ENCODE assay signal across 1 cellular context in the genomic region with DNA sequence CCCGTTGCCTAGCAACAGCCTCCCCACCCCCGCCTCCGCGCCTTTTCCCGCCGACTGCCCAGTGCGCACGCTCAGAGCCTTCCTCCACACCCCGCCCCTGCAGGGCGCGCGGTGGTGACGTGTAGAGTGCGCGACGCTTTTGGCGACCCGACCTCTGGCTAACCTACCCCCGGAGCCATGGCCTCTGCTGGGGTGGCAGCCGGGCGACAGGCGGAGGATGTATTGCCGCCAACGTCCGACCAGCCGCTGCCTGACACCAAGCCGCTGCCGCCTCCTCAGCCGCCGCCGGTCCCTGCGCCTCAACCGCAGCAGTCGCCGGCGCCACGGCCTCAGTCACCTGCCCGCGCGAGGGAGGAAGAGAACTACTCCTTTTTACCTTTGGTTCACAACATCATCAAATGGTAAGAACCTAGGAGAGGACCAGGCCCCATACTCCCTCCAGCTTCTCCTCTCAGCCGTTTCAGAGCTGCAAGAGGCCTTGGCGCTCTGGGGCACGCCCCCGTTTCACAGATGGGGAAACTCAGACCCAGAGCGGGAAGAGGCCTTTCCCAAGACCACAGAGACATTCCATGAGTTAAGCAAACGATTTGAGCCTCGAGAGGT.
TF ChIP-seq lines count a peak whose summit lies in the region.

A gene with protein sequence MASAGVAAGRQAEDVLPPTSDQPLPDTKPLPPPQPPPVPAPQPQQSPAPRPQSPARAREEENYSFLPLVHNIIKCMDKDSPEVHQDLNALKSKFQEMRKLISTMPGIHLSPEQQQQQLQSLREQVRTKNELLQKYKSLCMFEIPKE (plus strand): TSS at position 136 of the 603 bp plus-strand sequence. CDS start 42 bp downstream, at position 178.

TF ChIP-seq in WTC11, 78 proteins besides CTCF, POLR2A, EP300 and RAD21 (continued from another document and continues in another):
- TF ChIP-seq, protein P1, sequence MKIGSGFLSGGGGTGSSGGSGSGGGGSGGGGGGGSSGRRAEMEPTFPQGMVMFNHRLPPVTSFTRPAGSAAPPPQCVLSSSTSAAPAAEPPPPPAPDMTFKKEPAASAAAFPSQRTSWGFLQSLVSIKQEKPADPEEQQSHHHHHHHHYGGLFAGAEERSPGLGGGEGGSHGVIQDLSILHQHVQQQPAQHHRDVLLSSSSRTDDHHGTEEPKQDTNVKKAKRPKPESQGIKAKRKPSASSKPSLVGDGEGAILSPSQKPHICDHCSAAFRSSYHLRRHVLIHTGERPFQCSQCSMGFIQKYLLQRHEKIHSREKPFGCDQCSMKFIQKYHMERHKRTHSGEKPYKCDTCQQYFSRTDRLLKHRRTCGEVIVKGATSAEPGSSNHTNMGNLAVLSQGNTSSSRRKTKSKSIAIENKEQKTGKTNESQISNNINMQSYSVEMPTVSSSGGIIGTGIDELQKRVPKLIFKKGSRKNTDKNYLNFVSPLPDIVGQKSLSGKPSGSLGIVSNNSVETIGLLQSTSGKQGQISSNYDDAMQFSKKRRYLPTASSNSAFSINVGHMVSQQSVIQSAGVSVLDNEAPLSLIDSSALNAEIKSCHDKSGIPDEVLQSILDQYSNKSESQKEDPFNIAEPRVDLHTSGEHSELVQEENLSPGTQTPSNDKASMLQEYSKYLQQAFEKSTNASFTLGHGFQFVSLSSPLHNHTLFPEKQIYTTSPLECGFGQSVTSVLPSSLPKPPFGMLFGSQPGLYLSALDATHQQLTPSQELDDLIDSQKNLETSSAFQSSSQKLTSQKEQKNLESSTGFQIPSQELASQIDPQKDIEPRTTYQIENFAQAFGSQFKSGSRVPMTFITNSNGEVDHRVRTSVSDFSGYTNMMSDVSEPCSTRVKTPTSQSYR (CRISPR knock-in tag; IDR thresholded peaks at IDR 0.05): 0 out of 2 replicates have a peak, but pooled peaks have one; percentile 11
- TF ChIP-seq SMAD3 (CRISPR knock-in tag; IDR thresholded peaks at IDR 0.05; ENCODE audit: borderline replicate concordance): peak; percentile 45; the same call in 1 of the 2 replicates
- TF ChIP-seq, protein P2, sequence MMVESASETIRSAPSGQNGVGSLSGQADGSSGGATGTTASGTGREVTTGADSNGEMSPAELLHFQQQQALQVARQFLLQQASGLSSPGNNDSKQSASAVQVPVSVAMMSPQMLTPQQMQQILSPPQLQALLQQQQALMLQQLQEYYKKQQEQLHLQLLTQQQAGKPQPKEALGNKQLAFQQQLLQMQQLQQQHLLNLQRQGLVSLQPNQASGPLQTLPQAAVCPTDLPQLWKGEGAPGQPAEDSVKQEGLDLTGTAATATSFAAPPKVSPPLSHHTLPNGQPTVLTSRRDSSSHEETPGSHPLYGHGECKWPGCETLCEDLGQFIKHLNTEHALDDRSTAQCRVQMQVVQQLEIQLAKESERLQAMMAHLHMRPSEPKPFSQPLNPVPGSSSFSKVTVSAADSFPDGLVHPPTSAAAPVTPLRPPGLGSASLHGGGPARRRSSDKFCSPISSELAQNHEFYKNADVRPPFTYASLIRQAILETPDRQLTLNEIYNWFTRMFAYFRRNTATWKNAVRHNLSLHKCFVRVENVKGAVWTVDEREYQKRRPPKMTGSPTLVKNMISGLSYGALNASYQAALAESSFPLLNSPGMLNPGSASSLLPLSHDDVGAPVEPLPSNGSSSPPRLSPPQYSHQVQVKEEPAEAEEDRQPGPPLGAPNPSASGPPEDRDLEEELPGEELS (CRISPR knock-in tag; IDR thresholded peaks at IDR 0.05): peak; percentile 34; the same call in 1 of the 2 replicates
- TF ChIP-seq, protein P3, sequence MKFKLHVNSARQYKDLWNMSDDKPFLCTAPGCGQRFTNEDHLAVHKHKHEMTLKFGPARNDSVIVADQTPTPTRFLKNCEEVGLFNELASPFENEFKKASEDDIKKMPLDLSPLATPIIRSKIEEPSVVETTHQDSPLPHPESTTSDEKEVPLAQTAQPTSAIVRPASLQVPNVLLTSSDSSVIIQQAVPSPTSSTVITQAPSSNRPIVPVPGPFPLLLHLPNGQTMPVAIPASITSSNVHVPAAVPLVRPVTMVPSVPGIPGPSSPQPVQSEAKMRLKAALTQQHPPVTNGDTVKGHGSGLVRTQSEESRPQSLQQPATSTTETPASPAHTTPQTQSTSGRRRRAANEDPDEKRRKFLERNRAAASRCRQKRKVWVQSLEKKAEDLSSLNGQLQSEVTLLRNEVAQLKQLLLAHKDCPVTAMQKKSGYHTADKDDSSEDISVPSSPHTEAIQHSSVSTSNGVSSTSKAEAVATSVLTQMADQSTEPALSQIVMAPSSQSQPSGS (CRISPR knock-in tag; IDR thresholded peaks at IDR 0.05; ENCODE audit: borderline replicate concordance, low read depth): no peak
- TF ChIP-seq, protein P4, sequence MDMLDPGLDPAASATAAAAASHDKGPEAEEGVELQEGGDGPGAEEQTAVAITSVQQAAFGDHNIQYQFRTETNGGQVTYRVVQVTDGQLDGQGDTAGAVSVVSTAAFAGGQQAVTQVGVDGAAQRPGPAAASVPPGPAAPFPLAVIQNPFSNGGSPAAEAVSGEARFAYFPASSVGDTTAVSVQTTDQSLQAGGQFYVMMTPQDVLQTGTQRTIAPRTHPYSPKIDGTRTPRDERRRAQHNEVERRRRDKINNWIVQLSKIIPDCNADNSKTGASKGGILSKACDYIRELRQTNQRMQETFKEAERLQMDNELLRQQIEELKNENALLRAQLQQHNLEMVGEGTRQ (CRISPR knock-in tag; IDR thresholded peaks at IDR 0.05): no peak
- TF ChIP-seq ZNF263 (CRISPR knock-in tag; IDR thresholded peaks at IDR 0.05; ENCODE audit: low read depth): no peak
- TF ChIP-seq ESRRA (CRISPR knock-in tag; IDR thresholded peaks at IDR 0.05; ENCODE audit: borderline replicate concordance): peak; percentile 96
- peak; percentile 70; the same call in 1 of the 2 replicates for TF ChIP-seq KAT7 (CRISPR knock-in tag; IDR thresholded peaks at IDR 0.05; ENCODE audit: borderline replicate concordance)
- peak; percentile 82; the same call in 1 of the 2 replicates for TF ChIP-seq NFE2L1 (CRISPR knock-in tag; IDR thresholded peaks at IDR 0.05)
- TF ChIP-seq, protein P5, sequence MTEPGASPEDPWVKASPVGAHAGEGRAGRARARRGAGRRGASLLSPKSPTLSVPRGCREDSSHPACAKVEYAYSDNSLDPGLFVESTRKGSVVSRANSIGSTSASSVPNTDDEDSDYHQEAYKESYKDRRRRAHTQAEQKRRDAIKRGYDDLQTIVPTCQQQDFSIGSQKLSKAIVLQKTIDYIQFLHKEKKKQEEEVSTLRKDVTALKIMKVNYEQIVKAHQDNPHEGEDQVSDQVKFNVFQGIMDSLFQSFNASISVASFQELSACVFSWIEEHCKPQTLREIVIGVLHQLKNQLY (CRISPR knock-in tag; IDR thresholded peaks at IDR 0.05): no peak
- TF ChIP-seq, protein P6, sequence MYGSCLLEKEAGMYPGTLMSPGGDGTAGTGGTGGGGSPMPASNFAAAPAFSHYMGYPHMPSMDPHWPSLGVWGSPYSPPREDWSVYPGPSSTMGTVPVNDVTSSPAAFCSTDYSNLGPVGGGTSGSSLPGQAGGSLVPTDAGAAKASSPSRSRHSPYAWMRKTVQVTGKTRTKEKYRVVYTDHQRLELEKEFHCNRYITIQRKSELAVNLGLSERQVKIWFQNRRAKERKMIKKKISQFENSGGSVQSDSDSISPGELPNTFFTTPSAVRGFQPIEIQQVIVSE (CRISPR knock-in tag; IDR thresholded peaks at IDR 0.05; ENCODE audit: borderline replicate concordance): no peak
- TF ChIP-seq MYBL2 (CRISPR knock-in tag; IDR thresholded peaks at IDR 0.05): peak; percentile 77
- peak; percentile 73; the same call in 1 of the 2 replicates for TF ChIP-seq FOXK1 (CRISPR knock-in tag; IDR thresholded peaks at IDR 0.05)
- TF ChIP-seq SP1 (CRISPR knock-in tag; conservative IDR thresholded peaks at IDR 0.05): peak; percentile 95
- TF ChIP-seq, protein P7, sequence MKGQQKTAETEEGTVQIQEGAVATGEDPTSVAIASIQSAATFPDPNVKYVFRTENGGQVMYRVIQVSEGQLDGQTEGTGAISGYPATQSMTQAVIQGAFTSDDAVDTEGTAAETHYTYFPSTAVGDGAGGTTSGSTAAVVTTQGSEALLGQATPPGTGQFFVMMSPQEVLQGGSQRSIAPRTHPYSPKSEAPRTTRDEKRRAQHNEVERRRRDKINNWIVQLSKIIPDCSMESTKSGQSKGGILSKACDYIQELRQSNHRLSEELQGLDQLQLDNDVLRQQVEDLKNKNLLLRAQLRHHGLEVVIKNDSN (CRISPR knock-in tag; IDR thresholded peaks at IDR 0.05): no peak; the same call in 1 of the 2 replicates
- TF ChIP-seq CREB1 (CRISPR knock-in tag; IDR thresholded peaks at IDR 0.05): peak; percentile 93
- TF ChIP-seq, protein P8, sequence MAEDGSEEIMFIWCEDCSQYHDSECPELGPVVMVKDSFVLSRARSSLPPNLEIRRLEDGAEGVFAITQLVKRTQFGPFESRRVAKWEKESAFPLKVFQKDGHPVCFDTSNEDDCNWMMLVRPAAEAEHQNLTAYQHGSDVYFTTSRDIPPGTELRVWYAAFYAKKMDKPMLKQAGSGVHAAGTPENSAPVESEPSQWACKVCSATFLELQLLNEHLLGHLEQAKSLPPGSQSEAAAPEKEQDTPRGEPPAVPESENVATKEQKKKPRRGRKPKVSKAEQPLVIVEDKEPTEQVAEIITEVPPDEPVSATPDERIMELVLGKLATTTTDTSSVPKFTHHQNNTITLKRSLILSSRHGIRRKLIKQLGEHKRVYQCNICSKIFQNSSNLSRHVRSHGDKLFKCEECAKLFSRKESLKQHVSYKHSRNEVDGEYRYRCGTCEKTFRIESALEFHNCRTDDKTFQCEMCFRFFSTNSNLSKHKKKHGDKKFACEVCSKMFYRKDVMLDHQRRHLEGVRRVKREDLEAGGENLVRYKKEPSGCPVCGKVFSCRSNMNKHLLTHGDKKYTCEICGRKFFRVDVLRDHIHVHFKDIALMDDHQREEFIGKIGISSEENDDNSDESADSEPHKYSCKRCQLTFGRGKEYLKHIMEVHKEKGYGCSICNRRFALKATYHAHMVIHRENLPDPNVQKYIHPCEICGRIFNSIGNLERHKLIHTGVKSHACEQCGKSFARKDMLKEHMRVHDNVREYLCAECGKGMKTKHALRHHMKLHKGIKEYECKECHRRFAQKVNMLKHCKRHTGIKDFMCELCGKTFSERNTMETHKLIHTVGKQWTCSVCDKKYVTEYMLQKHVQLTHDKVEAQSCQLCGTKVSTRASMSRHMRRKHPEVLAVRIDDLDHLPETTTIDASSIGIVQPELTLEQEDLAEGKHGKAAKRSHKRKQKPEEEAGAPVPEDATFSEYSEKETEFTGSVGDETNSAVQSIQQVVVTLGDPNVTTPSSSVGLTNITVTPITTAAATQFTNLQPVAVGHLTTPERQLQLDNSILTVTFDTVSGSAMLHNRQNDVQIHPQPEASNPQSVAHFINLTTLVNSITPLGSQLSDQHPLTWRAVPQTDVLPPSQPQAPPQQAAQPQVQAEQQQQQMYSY (CRISPR knock-in tag; IDR thresholded peaks at IDR 0.05): 0 out of 2 replicates have a peak, but pooled peaks have one; percentile 21
- no peak for TF ChIP-seq NFYB (CRISPR knock-in tag; conservative IDR thresholded peaks at IDR 0.05; ENCODE audit: low read depth)
- TF ChIP-seq, protein P9, sequence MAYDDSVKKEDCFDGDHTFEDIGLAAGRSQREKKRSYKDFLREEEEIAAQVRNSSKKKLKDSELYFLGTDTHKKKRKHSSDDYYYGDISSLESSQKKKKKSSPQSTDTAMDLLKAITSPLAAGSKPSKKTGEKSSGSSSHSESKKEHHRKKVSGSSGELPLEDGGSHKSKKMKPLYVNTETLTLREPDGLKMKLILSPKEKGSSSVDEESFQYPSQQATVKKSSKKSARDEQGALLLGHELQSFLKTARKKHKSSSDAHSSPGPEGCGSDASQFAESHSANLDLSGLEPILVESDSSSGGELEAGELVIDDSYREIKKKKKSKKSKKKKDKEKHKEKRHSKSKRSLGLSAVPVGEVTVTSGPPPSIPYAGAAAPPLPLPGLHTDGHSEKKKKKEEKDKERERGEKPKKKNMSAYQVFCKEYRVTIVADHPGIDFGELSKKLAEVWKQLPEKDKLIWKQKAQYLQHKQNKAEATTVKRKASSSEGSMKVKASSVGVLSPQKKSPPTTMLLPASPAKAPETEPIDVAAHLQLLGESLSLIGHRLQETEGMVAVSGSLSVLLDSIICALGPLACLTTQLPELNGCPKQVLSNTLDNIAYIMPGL (CRISPR knock-in tag; IDR thresholded peaks at IDR 0.05): peak; percentile 59; the same call in 1 of the 2 replicates
- TF ChIP-seq ZNF232 (CRISPR knock-in tag; IDR thresholded peaks at IDR 0.05): no peak
- TF ChIP-seq, protein P10, sequence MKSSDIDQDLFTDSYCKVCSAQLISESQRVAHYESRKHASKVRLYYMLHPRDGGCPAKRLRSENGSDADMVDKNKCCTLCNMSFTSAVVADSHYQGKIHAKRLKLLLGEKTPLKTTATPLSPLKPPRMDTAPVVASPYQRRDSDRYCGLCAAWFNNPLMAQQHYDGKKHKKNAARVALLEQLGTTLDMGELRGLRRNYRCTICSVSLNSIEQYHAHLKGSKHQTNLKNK (CRISPR knock-in tag; IDR thresholded peaks at IDR 0.05): no peak
- TF ChIP-seq CREM (CRISPR knock-in tag; IDR thresholded peaks at IDR 0.05): peak; percentile 98
- TF ChIP-seq IRF2 (CRISPR knock-in tag; IDR thresholded peaks at IDR 0.05; ENCODE audit: borderline replicate concordance, low read depth): no peak
- TF ChIP-seq, protein P11, sequence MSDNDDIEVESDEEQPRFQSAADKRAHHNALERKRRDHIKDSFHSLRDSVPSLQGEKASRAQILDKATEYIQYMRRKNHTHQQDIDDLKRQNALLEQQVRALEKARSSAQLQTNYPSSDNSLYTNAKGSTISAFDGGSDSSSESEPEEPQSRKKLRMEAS (CRISPR knock-in tag; IDR thresholded peaks at IDR 0.05): peak; percentile 47; the same call in 1 of the 2 replicates
- TF ChIP-seq TP53 (CRISPR knock-in tag; IDR thresholded peaks at IDR 0.05): no peak
- TF ChIP-seq JUN (CRISPR knock-in tag; IDR thresholded peaks at IDR 0.05): no peak
- TF ChIP-seq, protein P12, sequence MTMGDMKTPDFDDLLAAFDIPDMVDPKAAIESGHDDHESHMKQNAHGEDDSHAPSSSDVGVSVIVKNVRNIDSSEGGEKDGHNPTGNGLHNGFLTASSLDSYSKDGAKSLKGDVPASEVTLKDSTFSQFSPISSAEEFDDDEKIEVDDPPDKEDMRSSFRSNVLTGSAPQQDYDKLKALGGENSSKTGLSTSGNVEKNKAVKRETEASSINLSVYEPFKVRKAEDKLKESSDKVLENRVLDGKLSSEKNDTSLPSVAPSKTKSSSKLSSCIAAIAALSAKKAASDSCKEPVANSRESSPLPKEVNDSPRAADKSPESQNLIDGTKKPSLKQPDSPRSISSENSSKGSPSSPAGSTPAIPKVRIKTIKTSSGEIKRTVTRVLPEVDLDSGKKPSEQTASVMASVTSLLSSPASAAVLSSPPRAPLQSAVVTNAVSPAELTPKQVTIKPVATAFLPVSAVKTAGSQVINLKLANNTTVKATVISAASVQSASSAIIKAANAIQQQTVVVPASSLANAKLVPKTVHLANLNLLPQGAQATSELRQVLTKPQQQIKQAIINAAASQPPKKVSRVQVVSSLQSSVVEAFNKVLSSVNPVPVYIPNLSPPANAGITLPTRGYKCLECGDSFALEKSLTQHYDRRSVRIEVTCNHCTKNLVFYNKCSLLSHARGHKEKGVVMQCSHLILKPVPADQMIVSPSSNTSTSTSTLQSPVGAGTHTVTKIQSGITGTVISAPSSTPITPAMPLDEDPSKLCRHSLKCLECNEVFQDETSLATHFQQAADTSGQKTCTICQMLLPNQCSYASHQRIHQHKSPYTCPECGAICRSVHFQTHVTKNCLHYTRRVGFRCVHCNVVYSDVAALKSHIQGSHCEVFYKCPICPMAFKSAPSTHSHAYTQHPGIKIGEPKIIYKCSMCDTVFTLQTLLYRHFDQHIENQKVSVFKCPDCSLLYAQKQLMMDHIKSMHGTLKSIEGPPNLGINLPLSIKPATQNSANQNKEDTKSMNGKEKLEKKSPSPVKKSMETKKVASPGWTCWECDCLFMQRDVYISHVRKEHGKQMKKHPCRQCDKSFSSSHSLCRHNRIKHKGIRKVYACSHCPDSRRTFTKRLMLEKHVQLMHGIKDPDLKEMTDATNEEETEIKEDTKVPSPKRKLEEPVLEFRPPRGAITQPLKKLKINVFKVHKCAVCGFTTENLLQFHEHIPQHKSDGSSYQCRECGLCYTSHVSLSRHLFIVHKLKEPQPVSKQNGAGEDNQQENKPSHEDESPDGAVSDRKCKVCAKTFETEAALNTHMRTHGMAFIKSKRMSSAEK (CRISPR knock-in tag; IDR thresholded peaks at IDR 0.05; ENCODE audit: borderline replicate concordance): no peak
